1 cellular context compared by ENCODE assay signal in the genomic region with DNA sequence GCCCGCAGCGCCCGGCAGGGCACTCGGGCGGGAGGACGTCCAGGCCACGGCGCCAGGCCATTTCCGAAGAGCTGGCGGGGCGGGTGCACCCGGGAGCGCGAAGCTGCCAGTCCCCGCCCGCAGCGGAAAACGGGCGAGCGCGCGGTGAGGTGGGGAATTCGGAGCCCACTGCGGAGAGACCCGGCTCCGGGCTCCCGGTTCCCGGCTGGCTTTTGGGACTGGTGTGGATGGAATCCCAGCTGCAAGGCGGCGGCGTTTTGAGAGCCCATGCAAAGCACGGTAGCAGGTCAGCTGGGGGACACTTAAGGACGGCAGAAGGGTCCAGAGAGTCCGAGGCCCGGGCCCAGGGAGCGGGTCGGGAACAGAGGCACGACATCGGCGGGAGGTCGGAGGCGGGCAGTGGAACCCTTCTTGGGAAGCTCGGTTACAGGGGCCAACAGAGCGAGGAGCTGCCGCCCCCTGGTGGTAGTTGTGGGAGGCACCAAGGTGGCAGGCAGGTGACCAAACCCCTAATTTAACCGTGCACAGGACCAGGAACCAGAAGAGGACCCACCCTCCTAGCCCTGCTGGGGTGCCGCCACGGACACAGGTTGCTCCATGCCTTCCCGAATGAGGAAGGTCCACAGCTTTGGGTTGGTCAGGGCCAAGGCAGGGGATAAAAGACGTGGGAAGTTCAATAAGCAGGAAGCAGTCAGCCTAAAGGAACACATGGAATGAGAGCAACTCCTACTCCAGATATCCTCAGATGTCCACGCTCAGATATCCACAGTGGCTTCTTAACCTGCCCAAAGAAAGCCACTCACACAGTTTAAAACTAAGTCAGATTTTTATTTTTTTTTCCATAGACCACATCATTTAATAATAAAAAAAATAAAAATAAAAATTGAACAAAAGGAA.
A peak's percentile ranks its signal among the peaks of the same experiment; 100 is the strongest.
TF ChIP-seq lines count a peak whose summit lies in the region.

No MANE protein-coding gene starts in this region.

TF ChIP-seq in HepG2, 621 proteins besides CTCF, POLR2A, EP300 and RAD21 (continued from another document and continues in another):
- no peak for TF ChIP-seq NFAT5 (CRISPR knock-in tag; IDR thresholded peaks at IDR 0.05)
- TF ChIP-seq IKZF1 (IDR thresholded peaks at IDR 0.05), result no peak
- TF ChIP-seq CBX5 (CRISPR knock-in tag; IDR thresholded peaks at IDR 0.05; ENCODE audit: borderline replicate concordance), result 0 out of 2 replicates have a peak, but pooled peaks have one; percentile 76
- TF ChIP-seq KMT2B (CRISPR knock-in tag; IDR thresholded peaks at IDR 0.05), result peak; percentile 66
- TF ChIP-seq ZNF720 (CRISPR knock-in tag; IDR thresholded peaks at IDR 0.05), result no peak
- peak; percentile 45 for TF ChIP-seq SRSF4 (IDR thresholded peaks at IDR 0.05; ENCODE audit: low read depth, low read length, poor library complexity, severe bottlenecking)
- peak; percentile 98 for TF ChIP-seq AGO1 (IDR thresholded peaks at IDR 0.05; ENCODE audit: low read depth, low read length, poor library complexity, severe bottlenecking)
- no peak; the same call in 1 of the 2 replicates for TF ChIP-seq DDIT3 (CRISPR knock-in tag; IDR thresholded peaks at IDR 0.05)
- peak; percentile 87; the same call in 1 of the 2 replicates for TF ChIP-seq ZNF343 (CRISPR knock-in tag; IDR thresholded peaks at IDR 0.05)
- TF ChIP-seq RXRA (CRISPR knock-in tag; IDR thresholded peaks at IDR 0.05), result peak; percentile 77
- TF ChIP-seq, protein P1, sequence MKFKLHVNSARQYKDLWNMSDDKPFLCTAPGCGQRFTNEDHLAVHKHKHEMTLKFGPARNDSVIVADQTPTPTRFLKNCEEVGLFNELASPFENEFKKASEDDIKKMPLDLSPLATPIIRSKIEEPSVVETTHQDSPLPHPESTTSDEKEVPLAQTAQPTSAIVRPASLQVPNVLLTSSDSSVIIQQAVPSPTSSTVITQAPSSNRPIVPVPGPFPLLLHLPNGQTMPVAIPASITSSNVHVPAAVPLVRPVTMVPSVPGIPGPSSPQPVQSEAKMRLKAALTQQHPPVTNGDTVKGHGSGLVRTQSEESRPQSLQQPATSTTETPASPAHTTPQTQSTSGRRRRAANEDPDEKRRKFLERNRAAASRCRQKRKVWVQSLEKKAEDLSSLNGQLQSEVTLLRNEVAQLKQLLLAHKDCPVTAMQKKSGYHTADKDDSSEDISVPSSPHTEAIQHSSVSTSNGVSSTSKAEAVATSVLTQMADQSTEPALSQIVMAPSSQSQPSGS (CRISPR knock-in tag; IDR thresholded peaks at IDR 0.05), result peak; percentile 74; the same call in 1 of the 2 replicates
- TF ChIP-seq, protein P2, sequence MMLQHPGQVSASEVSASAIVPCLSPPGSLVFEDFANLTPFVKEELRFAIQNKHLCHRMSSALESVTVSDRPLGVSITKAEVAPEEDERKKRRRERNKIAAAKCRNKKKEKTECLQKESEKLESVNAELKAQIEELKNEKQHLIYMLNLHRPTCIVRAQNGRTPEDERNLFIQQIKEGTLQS (CRISPR knock-in tag; IDR thresholded peaks at IDR 0.05), result 0 out of 2 replicates have a peak, but pooled peaks have one; percentile 43
- no peak; the same call in 1 of the 2 replicates for TF ChIP-seq KLF13 (CRISPR knock-in tag; IDR thresholded peaks at IDR 0.05)
- no peak for TF ChIP-seq SCMH1 (CRISPR knock-in tag; IDR thresholded peaks at IDR 0.05; ENCODE audit: borderline replicate concordance)
- TF ChIP-seq, protein P3, sequence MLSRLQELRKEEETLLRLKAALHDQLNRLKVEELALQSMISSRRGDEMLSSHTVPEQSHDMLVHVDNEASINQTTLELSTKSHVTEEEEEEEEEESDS (CRISPR knock-in tag; IDR thresholded peaks at IDR 0.05; ENCODE audit: borderline replicate concordance), result peak; percentile 65
- TF ChIP-seq HNF4A (CRISPR knock-in tag; IDR thresholded peaks at IDR 0.05), result peak; percentile 33; the same call in 1 of the 2 replicates
- TF ChIP-seq SRY (CRISPR knock-in tag; IDR thresholded peaks at IDR 0.05), result no peak; the same call in 1 of the 2 replicates
- no peak; the same call in none of the 2 replicates for TF ChIP-seq PPARG (CRISPR knock-in tag; conservative IDR thresholded peaks at IDR 0.05)
- TF ChIP-seq, protein P4, sequence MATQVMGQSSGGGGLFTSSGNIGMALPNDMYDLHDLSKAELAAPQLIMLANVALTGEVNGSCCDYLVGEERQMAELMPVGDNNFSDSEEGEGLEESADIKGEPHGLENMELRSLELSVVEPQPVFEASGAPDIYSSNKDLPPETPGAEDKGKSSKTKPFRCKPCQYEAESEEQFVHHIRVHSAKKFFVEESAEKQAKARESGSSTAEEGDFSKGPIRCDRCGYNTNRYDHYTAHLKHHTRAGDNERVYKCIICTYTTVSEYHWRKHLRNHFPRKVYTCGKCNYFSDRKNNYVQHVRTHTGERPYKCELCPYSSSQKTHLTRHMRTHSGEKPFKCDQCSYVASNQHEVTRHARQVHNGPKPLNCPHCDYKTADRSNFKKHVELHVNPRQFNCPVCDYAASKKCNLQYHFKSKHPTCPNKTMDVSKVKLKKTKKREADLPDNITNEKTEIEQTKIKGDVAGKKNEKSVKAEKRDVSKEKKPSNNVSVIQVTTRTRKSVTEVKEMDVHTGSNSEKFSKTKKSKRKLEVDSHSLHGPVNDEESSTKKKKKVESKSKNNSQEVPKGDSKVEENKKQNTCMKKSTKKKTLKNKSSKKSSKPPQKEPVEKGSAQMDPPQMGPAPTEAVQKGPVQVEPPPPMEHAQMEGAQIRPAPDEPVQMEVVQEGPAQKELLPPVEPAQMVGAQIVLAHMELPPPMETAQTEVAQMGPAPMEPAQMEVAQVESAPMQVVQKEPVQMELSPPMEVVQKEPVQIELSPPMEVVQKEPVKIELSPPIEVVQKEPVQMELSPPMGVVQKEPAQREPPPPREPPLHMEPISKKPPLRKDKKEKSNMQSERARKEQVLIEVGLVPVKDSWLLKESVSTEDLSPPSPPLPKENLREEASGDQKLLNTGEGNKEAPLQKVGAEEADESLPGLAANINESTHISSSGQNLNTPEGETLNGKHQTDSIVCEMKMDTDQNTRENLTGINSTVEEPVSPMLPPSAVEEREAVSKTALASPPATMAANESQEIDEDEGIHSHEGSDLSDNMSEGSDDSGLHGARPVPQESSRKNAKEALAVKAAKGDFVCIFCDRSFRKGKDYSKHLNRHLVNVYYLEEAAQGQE (IDR thresholded peaks at IDR 0.05; ENCODE audit: borderline replicate concordance in 1 of 2, low read depth in 1 of 2, low read length in 2 of 2), result no peak; a peak in 1 of 4 replicates
- peak; percentile 79 for TF ChIP-seq MED1 (CRISPR knock-in tag; IDR thresholded peaks at IDR 0.05)
- peak; percentile 89 for TF ChIP-seq SALL1 (CRISPR knock-in tag; IDR thresholded peaks at IDR 0.05)
- TF ChIP-seq ZNF879 (CRISPR knock-in tag; IDR thresholded peaks at IDR 0.05), result peak; percentile 88
- peak; percentile 29; the same call in 1 of the 2 replicates for TF ChIP-seq ZNF672 (CRISPR knock-in tag; IDR thresholded peaks at IDR 0.05)
- TF ChIP-seq PTBP1 (IDR thresholded peaks at IDR 0.05; ENCODE audit: low read depth, low read length, poor library complexity, severe bottlenecking), result peak; percentile 98
- TF ChIP-seq, protein P5, sequence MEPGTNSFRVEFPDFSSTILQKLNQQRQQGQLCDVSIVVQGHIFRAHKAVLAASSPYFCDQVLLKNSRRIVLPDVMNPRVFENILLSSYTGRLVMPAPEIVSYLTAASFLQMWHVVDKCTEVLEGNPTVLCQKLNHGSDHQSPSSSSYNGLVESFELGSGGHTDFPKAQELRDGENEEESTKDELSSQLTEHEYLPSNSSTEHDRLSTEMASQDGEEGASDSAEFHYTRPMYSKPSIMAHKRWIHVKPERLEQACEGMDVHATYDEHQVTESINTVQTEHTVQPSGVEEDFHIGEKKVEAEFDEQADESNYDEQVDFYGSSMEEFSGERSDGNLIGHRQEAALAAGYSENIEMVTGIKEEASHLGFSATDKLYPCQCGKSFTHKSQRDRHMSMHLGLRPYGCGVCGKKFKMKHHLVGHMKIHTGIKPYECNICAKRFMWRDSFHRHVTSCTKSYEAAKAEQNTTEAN (CRISPR knock-in tag; conservative IDR thresholded peaks at IDR 0.05), result no peak; the same call in 1 of the 2 replicates
- TF ChIP-seq ATF6 (CRISPR knock-in tag; conservative IDR thresholded peaks at IDR 0.05), result no peak; the same call in 1 of the 2 replicates
- TF ChIP-seq TAF15 (IDR thresholded peaks at IDR 0.05; ENCODE audit: low read depth, low read length, poor library complexity, severe bottlenecking), result peak; percentile 99
- TF ChIP-seq CHD2 (IDR thresholded peaks at IDR 0.05; ENCODE audit: low read depth, low read length), result no peak
- TF ChIP-seq ZNF30 (CRISPR knock-in tag; IDR thresholded peaks at IDR 0.05), result no peak
- peak; percentile 63; the same call in 1 of the 2 replicates for TF ChIP-seq SIN3B (IDR thresholded peaks at IDR 0.05; ENCODE audit: low read length)
- TF ChIP-seq ZNF569 (CRISPR knock-in tag; IDR thresholded peaks at IDR 0.05; ENCODE audit: borderline replicate concordance), result no peak
- TF ChIP-seq FOSL1 (CRISPR knock-in tag; IDR thresholded peaks at IDR 0.05; ENCODE audit: borderline replicate concordance), result no peak
- TF ChIP-seq NFYB (CRISPR knock-in tag; IDR thresholded peaks at IDR 0.05), result no peak; the same call in none of the 2 replicates
- TF ChIP-seq WIZ (CRISPR knock-in tag; IDR thresholded peaks at IDR 0.05), result peak; percentile 56; the same call in 1 of the 2 replicates
- peak; percentile 65 for TF ChIP-seq HOXA3 (CRISPR knock-in tag; IDR thresholded peaks at IDR 0.05)
- peak; percentile 35; the same call in 1 of the 2 replicates for TF ChIP-seq ETV5 (CRISPR knock-in tag; IDR thresholded peaks at IDR 0.05; ENCODE audit: borderline replicate concordance)
- peak; percentile 95 for TF ChIP-seq ARNT2 (CRISPR knock-in tag; IDR thresholded peaks at IDR 0.05; ENCODE audit: low read depth)
- TF ChIP-seq SNRNP70 (IDR thresholded peaks at IDR 0.05; ENCODE audit: low read depth, low read length), result no peak
- TF ChIP-seq MEF2D (CRISPR knock-in tag; IDR thresholded peaks at IDR 0.05), result peak; percentile 86; the same call in 1 of the 2 replicates
- no peak; the same call in 1 of the 2 replicates for TF ChIP-seq ZNF747 (CRISPR knock-in tag; IDR thresholded peaks at IDR 0.05; ENCODE audit: borderline replicate concordance)
- TF ChIP-seq, protein P6, sequence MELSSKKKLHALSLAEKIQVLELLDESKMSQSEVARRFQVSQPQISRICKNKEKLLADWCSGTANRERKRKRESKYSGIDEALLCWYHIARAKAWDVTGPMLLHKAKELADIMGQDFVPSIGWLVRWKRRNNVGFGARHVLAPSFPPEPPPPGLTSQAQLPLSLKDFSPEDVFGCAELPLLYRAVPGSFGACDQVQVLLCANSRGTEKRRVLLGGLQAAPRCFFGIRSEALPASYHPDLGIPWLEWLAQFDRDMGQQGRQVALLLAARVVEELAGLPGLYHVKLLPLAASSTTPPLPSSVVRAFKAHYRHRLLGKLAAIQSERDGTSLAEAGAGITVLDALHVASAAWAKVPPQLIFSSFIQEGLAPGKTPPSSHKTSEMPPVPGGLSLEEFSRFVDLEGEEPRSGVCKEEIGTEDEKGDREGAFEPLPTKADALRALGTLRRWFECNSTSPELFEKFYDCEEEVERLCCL (CRISPR knock-in tag; IDR thresholded peaks at IDR 0.05; ENCODE audit: borderline replicate concordance), result no peak; the same call in 1 of the 2 replicates
- peak; percentile 96; the same call in 1 of the 2 replicates for TF ChIP-seq ZNF674 (CRISPR knock-in tag; IDR thresholded peaks at IDR 0.05; ENCODE audit: low read depth)
- no peak for TF ChIP-seq NBN (conservative IDR thresholded peaks at IDR 0.05)
- TF ChIP-seq RBM39 (IDR thresholded peaks at IDR 0.05; ENCODE audit: low read depth, low read length, poor library complexity, severe bottlenecking), result peak; percentile 94
- TF ChIP-seq ZNF615 (CRISPR knock-in tag; IDR thresholded peaks at IDR 0.05; ENCODE audit: borderline replicate concordance), result 0 out of 2 replicates have a peak, but pooled peaks have one; percentile 76
